ENCODE assay signal across 11 cellular contexts in the genomic region with DNA sequence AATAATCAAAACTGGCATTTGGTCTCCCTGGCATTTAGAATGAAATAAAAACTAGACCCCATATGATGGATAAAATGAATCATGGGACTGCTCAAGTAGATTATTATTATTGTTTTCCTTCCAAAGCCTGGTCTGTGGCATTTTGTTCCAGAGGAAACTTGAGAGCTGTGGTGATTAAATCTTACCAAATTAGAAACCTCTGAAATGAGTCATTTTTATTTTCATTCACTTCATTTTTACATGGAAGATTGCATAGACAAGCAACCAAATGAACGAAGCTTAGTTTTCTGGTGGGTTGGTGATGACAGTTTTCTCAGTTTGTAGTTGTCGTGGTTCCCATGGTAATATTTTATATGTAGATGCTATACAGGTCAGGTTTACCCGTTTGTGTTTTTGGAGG. TPM values are rescaled to one million over a fixed set of nuclear protein-coding genes. Genes with fewer than 3 reads are reported as not detected.
DNase-seq lines count a peak whose midpoint lies in the region; ATAC-seq and TF ChIP-seq lines count a peak whose summit lies in the region.
"Had no signal": no experiment of that assay in that cellular context is flagged by ENCODE, and none has a peak within 500 bp of the region (broad histone marks: within the 10 kb centered on the region; RNA-seq: fewer than 3 reads in every experiment).

No MANE protein-coding gene starts in this region.

- no peak overlapping the region for H3K56ac ChIP-seq in IMR-90 (ENCODE audit: extremely low read depth, insufficient read depth, low read length)

- peak overlapping the region; percentile 62; the same call in 1 of the 2 replicates for H3K4me2 ChIP-seq in IMR-90 (ENCODE audit: low read depth, low read length)
- H3K4me2 ChIP-seq in trophoblast cell (ENCODE audit: low read length) = no peak overlapping the region

- no peak overlapping the region for H4K91ac ChIP-seq in IMR-90 (ENCODE audit: insufficient read depth, low read depth, low read length)
- H4K91ac ChIP-seq in trophoblast cell (ENCODE audit: low read depth, low read length) = no peak overlapping the region

- TF ChIP-seq CTCF in A673 (conservative IDR thresholded peaks at IDR 0.05; ENCODE audit: low read depth, low read length) = no peak
- TF ChIP-seq CTCF in IMR-90 (conservative IDR thresholded peaks at IDR 0.05; ENCODE audit: low read depth, low read length) = no peak
- no peak for TF ChIP-seq CTCF in epithelial cell of esophagus (IDR thresholded peaks at IDR 0.05; ENCODE audit: insufficient read depth, low read depth, low read length, missing control alignments)

- H3K79me1 ChIP-seq in IMR-90 (ENCODE audit: low read depth in 1 of 2, low read length in 2 of 2) (peaks cover 10 to 38% of the 10 kb centered on the region in 2 experiments; a peak in 3 of 4 replicates), trophoblast cell (ENCODE audit: low read length) (no peaks in the 10 kb centered on the region)

- H4K8ac ChIP-seq in IMR-90 (ENCODE audit: low read depth in 2 of 2, low read length in 2 of 2) = no peak overlapping the region
- H4K8ac ChIP-seq in trophoblast cell (ENCODE audit: low read depth, low read length) = no peak overlapping the region

- POLR2A ChIA-PET in A673 (lab: Charles Lee; ENCODE audit: low non-redundant PET) (no interaction called here), IMR-90 (lab: Charles Lee; ENCODE audit: unreplicated experiment) (no interaction called here)

- H3K9ac ChIP-seq in IMR-90 (ENCODE audit: low read depth, low read length) = no peak overlapping the region
- no peak overlapping the region for H3K9ac ChIP-seq in trophoblast cell (ENCODE audit: low read length)

- intact Hi-C loops in A673 (cut with micrococcal nuclease; ENCODE audit: unreplicated experiment) (loop anchor here (5.0 kb wide), 1 partner anchor 96 kb away; no protein-coding TSS in a partner anchor), IMR-90 (cut with micrococcal nuclease) (loop anchor here (10.0 kb wide), 1 partner anchor 356 kb away; no protein-coding TSS in a partner anchor)

- H3K36me3 ChIP-seq in A673 (ENCODE audit: insufficient read depth, low read length, poor library complexity, severe bottlenecking) (no peaks in the 10 kb centered on the region), IMR-90 (ENCODE audit: control insufficient read depth, insufficient read depth, low read length) (no peaks in the 10 kb centered on the region), trophoblast cell (ENCODE audit: control insufficient read depth in 1 of 2, insufficient read depth in 2 of 2, low read length in 2 of 2) (no peaks in the 10 kb centered on the region)
- H3K36me3 ChIP-seq: upper lobe of left lung had no signal

- H3K18ac ChIP-seq in IMR-90 (ENCODE audit: low read depth, low read length) (no peak overlapping the region), trophoblast cell (ENCODE audit: low read length) (no peak overlapping the region)

- no peaks in the 10 kb centered on the region for H3K27me3 ChIP-seq in A673 (replicated peaks; ENCODE audit: insufficient read depth, low read depth, low read length, poor library complexity)
- no peaks in the 10 kb centered on the region for H3K27me3 ChIP-seq in IMR-90 (ENCODE audit: control insufficient read depth, insufficient read depth, low read length)
- no peaks in the 10 kb centered on the region for H3K27me3 ChIP-seq in trophoblast cell (ENCODE audit: insufficient read depth, low read length)
- H3K27me3 ChIP-seq: upper lobe of left lung had no signal

- H3K4me1 ChIP-seq in A673 (ENCODE audit: insufficient read depth, low read length, poor library complexity, severe bottlenecking) (peaks cover 37% of the 10 kb centered on the region), IMR-90 (ENCODE audit: control insufficient read depth, insufficient read depth, low read length) (no peaks in the 10 kb centered on the region; the same call in 1 of the 2 replicates), trophoblast cell (ENCODE audit: control insufficient read depth in 1 of 2, insufficient read depth in 2 of 2, low read length in 2 of 2) (no peaks in the 10 kb centered on the region)

- H4K20me1 ChIP-seq in IMR-90 (ENCODE audit: insufficient read depth, low read length) = peaks cover 17% of the 10 kb centered on the region

- H3K4me3 ChIP-seq in A673 (ENCODE audit: low read depth, low read length, poor library complexity, severe bottlenecking) = no peak overlapping the region
- H3K4me3 ChIP-seq in IMR-90 (ENCODE audit: insufficient read depth, low read depth, low read length) = no peak overlapping the region
- no peak overlapping the region for H3K4me3 ChIP-seq in epithelial cell of esophagus (ENCODE audit: low read length)
- H3K4me3 ChIP-seq in trophoblast cell (ENCODE audit: low read depth, low read length) = no peak overlapping the region
- H3K4me3 ChIP-seq: SK-N-MC, upper lobe of left lung had no signal

- no peak for TF ChIP-seq RAD21 in IMR-90 (IDR thresholded peaks at IDR 0.05; ENCODE audit: low read length)

- no peak overlapping the region for H4K12ac ChIP-seq in trophoblast cell (ENCODE audit: low read depth, low read length)

- DNase-seq in A673 (ENCODE audit: low spot score) (no peak), IMR-90 (peak; percentile 74), epithelial cell of esophagus (ENCODE audit: low read depth) (peak; percentile 36), CD1c-positive myeloid dendritic cell (ENCODE audit: extremely low spot score) (no peak), retina (no peak), trophoblast cell (no peak), UCSD-AML1 (lab: John Stamatoyannopoulos, UW; ENCODE audit: unreplicated experiment) (no peak)
- DNase-seq: small intestine, upper lobe of left lung had no signal

- peak; percentile 43 for ATAC-seq in GM18873 (IDR thresholded peaks at IDR 0.05; ENCODE audit: low FRiP score, unreplicated experiment)
- ATAC-seq in IMR-90 (ENCODE audit: low read depth) = peak; percentile 74

- dilution Hi-C loops in IMR-90 (cut with HindIII; ENCODE audit: low sequenced_read_pairs, unreplicated experiment) = no loop called here

- H3K9me3 ChIP-seq in A673 (ENCODE audit: low read depth, low read length, poor library complexity, severe bottlenecking) (peaks cover 11% of the 10 kb centered on the region), IMR-90 (ENCODE audit: control insufficient read depth, insufficient read depth, low read length) (no peaks in the 10 kb centered on the region), trophoblast cell (ENCODE audit: insufficient read depth, low read depth, low read length) (no peaks in the 10 kb centered on the region)
- H3K9me3 ChIP-seq: upper lobe of left lung had no signal

- H4K5ac ChIP-seq in IMR-90 (ENCODE audit: low read depth, low read length) = no peak overlapping the region

- H3K14ac ChIP-seq in IMR-90 (replicated peaks; ENCODE audit: low read depth, low read length) (no peak overlapping the region), trophoblast cell (ENCODE audit: low read length) (no peak overlapping the region)

- H2AFZ ChIP-seq in IMR-90 (replicated peaks; ENCODE audit: low read length, poor library complexity) = no peak overlapping the region
- no peak overlapping the region for H2AFZ ChIP-seq in trophoblast cell (ENCODE audit: insufficient read depth, low read length, poor library complexity)

- CTCF ChIA-PET in A673 (lab: Charles Lee) = no interaction called here
- CTCF ChIA-PET in IMR-90 (lab: Yijun Ruan, JAX) = no interaction called here

- no peak overlapping the region for H2AK9ac ChIP-seq in IMR-90 (replicated peaks; ENCODE audit: low read depth, low read length, poor library complexity)

- in situ Hi-C loops in IMR-90 (cut with MboI; ENCODE audit: low sequenced_read_pairs) = loop anchor here (10.0 kb wide), 2 partner anchors 186 to 266 kb away; no protein-coding TSS in a partner anchor

- no CpG with 5 or more reads among the region's 3 CpGs for WGBS in IMR-90 (ENCODE audit: extremely low coverage in 2 of 2, insufficient read length in 1 of 2), 2 experiments
- no CpG with 5 or more reads among the region's 3 CpGs for WGBS in trophoblast cell (ENCODE audit: extremely low coverage, insufficient coverage, insufficient read length)

- no peaks in the 10 kb centered on the region for H3K9me1 ChIP-seq in IMR-90 (ENCODE audit: insufficient read depth, low read length)

- no peak overlapping the region for H2BK15ac ChIP-seq in IMR-90 (ENCODE audit: low read depth, low read length)

- H3K27ac ChIP-seq in A673 (ENCODE audit: low read depth, low read length, poor library complexity, severe bottlenecking) (peak overlapping the region; percentile 7), IMR-90 (ENCODE audit: insufficient read depth, low read length) (no peak overlapping the region), trophoblast cell (ENCODE audit: low read depth, low read length) (no peak overlapping the region)
- H3K27ac ChIP-seq: SK-N-MC, upper lobe of left lung had no signal

- H2BK5ac ChIP-seq in IMR-90 (ENCODE audit: low read depth, low read length, poor library complexity, severe bottlenecking) = no peak overlapping the region
- H2BK5ac ChIP-seq in trophoblast cell (ENCODE audit: low read depth, low read length, poor library complexity) = no peak overlapping the region

- H2BK12ac ChIP-seq in trophoblast cell (ENCODE audit: low read length) = no peak overlapping the region

- H3K4ac ChIP-seq in IMR-90 (ENCODE audit: low read depth, low read length) (no peak overlapping the region), trophoblast cell (ENCODE audit: low read depth, low read length) (no peak overlapping the region)

- H3K23ac ChIP-seq in IMR-90 (ENCODE audit: low read depth, low read length) (no peak overlapping the region), trophoblast cell (ENCODE audit: low read length) (no peak overlapping the region)

- no peak overlapping the region for H2BK120ac ChIP-seq in IMR-90 (ENCODE audit: low read depth, low read length)
- no peak overlapping the region for H2BK120ac ChIP-seq in trophoblast cell (ENCODE audit: insufficient read depth, low read length, poor library complexity)

- BruUV-seq in A673 (replicated peaks; lab: Mats Ljungman, UMichigan) = no TSS peak
- no TSS peak for BruUV-seq in IMR-90 (replicated peaks; lab: Mats Ljungman, UMichigan)

- TF ChIP-seq POLR2A in IMR-90 (IDR thresholded peaks at IDR 0.05; ENCODE audit: low read depth, low read length) = no peak

- no peak overlapping the region for H2AK5ac ChIP-seq in IMR-90 (ENCODE audit: low read depth, low read length)
- H2AK5ac ChIP-seq in trophoblast cell (ENCODE audit: low read length) = no peak overlapping the region

- H2BK20ac ChIP-seq in IMR-90 (ENCODE audit: low read depth, low read length) = no peak overlapping the region

- no peaks in the 10 kb centered on the region for H3K79me2 ChIP-seq in trophoblast cell (ENCODE audit: control insufficient read depth, insufficient read depth, low read length, poor library complexity)

TF ChIP-seq in IMR-90, 13 proteins besides CTCF, POLR2A, EP300 and RAD21 (continues in another document):
- TF ChIP-seq CEBPB (IDR thresholded peaks at IDR 0.05; ENCODE audit: low read depth, low read length) (peak; percentile 48; the same call in 1 of the 2 replicates), SMC3 (IDR thresholded peaks at IDR 0.05; ENCODE audit: low read depth, low read length) (no peak)

RNA-seq across cellular contexts. Expression of a gene that starts 23.4 kb away (rescaled TPM):
- total RNA-seq in A673 (2021) (185 and 190 TPM in 2 replicates), IMR-90 (2012; rRNA removed) (112 and 115 TPM in 2 replicates)
- 149 and 179 TPM in 2 replicates for polyA plus RNA-seq in IMR-90 (2012; rRNA removed)
- 132 and 150 TPM in 2 replicates for polyA plus RNA-seq in IMR-90 (2012; cell fraction: cytosol; rRNA removed)
- 57.8 and 161 TPM in 2 replicates for polyA plus RNA-seq in IMR-90 (2012; cell fraction: nucleus; rRNA removed; ENCODE audit: low replicate concordance)
- 139 and 142 TPM in 2 replicates for polyA plus RNA-seq in trophoblast cell (2013)

Comparison
In these comparisons a context has a peak if more than half of its experiments do, and no peak if none do; other contexts are left out.
1. DNase-seq: peak in IMR-90 (single experiment) and epithelial cell of esophagus (single experiment); none in A673 (single experiment), CD1c-positive myeloid dendritic cell (single experiment), retina (single experiment), trophoblast cell (0 of 2) and UCSD-AML1 (single experiment).